ENCODE assay signal across 13 cellular contexts in the genomic region with DNA sequence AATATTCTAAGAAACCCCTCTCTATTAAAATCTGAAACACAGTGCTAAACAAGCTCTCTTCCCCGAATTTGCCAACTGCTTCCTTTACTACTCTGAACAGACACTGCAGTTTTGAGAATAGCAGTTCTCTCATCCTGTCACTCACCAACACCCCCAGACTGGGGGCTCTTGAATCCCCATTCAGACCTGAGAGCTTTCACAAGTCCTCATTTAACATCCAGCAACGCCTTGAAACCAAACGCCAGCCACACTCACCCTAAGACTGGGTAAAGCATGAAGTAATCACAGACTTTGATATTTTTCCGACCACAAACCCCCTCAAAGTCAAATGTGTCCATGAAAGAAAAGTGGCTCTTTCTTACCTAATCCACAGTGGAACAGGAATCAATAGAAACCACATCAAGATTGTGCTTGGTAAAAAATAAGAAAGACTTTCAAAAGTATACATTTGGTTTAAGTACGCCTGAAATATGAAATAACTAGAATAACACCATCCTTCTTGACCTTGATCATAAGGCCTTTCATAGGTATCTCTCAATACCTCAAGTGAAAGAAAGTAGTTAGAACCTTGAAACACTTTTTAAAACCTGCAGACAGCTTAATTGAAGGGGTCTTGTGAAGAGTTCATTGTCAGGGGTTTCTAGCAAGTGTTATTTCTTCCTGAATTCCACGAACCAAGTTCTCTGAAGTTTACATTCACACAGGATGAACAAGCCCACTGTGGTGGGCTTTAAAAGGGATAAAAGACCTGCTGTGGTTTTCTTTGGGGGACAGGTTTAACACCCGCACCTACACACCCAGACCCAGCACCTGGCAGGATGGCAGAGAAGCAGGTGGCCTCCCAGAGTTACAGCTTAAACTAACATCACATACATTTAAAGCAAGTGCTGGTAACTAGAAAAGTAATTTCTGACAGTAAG.
DNase-seq lines count a peak whose midpoint lies in the region; ATAC-seq and TF ChIP-seq lines count a peak whose summit lies in the region.
"Had no signal": no experiment of that assay in that cellular context is flagged by ENCODE, and none has a peak within 500 bp of the region (broad histone marks: within the 10 kb centered on the region; RNA-seq: fewer than 3 reads in every experiment).

No MANE protein-coding gene starts in this region.

- H3F3A ChIP-seq in neural progenitor cell (ENCODE audit: low read depth), result no peaks in the 10 kb centered on the region

- no peaks in the 10 kb centered on the region for H3K9me3 Mint-ChIP-seq in activated T-helper 2 cell treated with anti-CD3 and anti-CD28 coated beads, Interferon-gamma antibody, Interleukin-2, Interleukin-4, amounts not matched to agents 10 μg/mL and 5 μg/mL and 100 μg/mL, durations not matched to agents 14 hours and 24 hours and 36 hours
- H3K9me3 Mint-ChIP-seq in neural progenitor cell, result no peaks in the 10 kb centered on the region

- TF ChIP-seq CTCF in DND-41 (IDR thresholded peaks at IDR 0.05; ENCODE audit: borderline replicate concordance, extremely low read depth, low read length, poor library complexity, severe bottlenecking) (no peak), neural progenitor cell (IDR thresholded peaks at IDR 0.05) (no peak)

- no peaks in the 10 kb centered on the region for H3K27me3 Mint-ChIP-seq in activated T-helper 2 cell treated with anti-CD3 and anti-CD28 coated beads, Interferon-gamma antibody, Interleukin-2, Interleukin-4, amounts not matched to agents 10 μg/mL and 5 μg/mL and 100 μg/mL, durations not matched to agents 14 hours and 24 hours and 36 hours (ENCODE audit: low read depth)
- H3K27me3 Mint-ChIP-seq in neural progenitor cell (ENCODE audit: insufficient read depth, low read depth), result no peaks in the 10 kb centered on the region

- no peak overlapping the region for H2AFZ ChIP-seq in DND-41 (ENCODE audit: low read depth, low read length)
- H2AFZ ChIP-seq in neural progenitor cell (replicated peaks), result no peak overlapping the region

- H3K9ac ChIP-seq in DND-41 (ENCODE audit: low read depth, low read length), result peak overlapping the region; percentile 45
- H3K9ac ChIP-seq in neural progenitor cell, result no peak overlapping the region

- no peaks in the 10 kb centered on the region for H3K27me3 ChIP-seq in DND-41 (ENCODE audit: insufficient read depth, low read length, poor library complexity)
- no peaks in the 10 kb centered on the region for H3K27me3 ChIP-seq in neural progenitor cell
- H3K27me3 ChIP-seq: Peyer's patch, suprapubic skin had no signal

- H3K4me1 ChIP-seq in DND-41 (ENCODE audit: insufficient read depth, low read length), result peaks cover 63% of the 10 kb centered on the region
- H3K4me1 ChIP-seq in neural progenitor cell, result no peaks in the 10 kb centered on the region
- H3K4me1 ChIP-seq: Peyer's patch, suprapubic skin had no signal

- H3K27ac ChIP-seq in DND-41 (ENCODE audit: low read length) (peak overlapping the region; percentile 95), neural progenitor cell (no peak overlapping the region)
- H3K27ac ChIP-seq: HL-60, Peyer's patch, suprapubic skin had no signal

- DNase-seq in DND-41, result peak; percentile 92
- peak in 3 of 5 donors; percentile 2 to 96 (median 5) for DNase-seq in T-helper 1 cell
- DNase-seq in activated T-helper 2 cell treated with anti-CD3 and anti-CD28 coated beads, Interferon-gamma antibody, Interleukin-2, Interleukin-4, amounts not matched to agents 10 μg/mL and 5 μg/mL and 100 μg/mL, durations not matched to agents 14 hours and 24 hours and 36 hours (ENCODE audit: low spot score), result peak; percentile 46
- DNase-seq in stimulated activated CD4-positive, alpha-beta T cell treated with anti-CD3 and anti-CD28 coated beads, Interleukin-2, amount 100 ng/mL, for 24 hours, result peak; percentile 55 to 59
- DNase-seq in neural progenitor cell (ENCODE audit: low spot score), result no peak
- no peak for DNase-seq in cortex of kidney (lab: John Stamatoyannopoulos, UW)
- no peak for DNase-seq in NCI-H146 treated with DMSO at 0.1 percent for 48 hours (lab: John Stamatoyannopoulos, UW; ENCODE audit: unreplicated experiment)
- DNase-seq: erythroblast, NCI-H1436, Peyer's patch had no signal

- H4K20me1 ChIP-seq in DND-41 (ENCODE audit: insufficient read depth, low read length), result no peaks in the 10 kb centered on the region
- no peaks in the 10 kb centered on the region for H4K20me1 ChIP-seq in neural progenitor cell (ENCODE audit: low read depth)

- intact Hi-C loops in activated T-helper 2 cell treated with anti-CD3 and anti-CD28 coated beads, Interferon-gamma antibody, Interleukin-2, Interleukin-4, amounts not matched to agents 10 μg/mL and 5 μg/mL and 100 μg/mL, durations not matched to agents 14 hours and 24 hours and 36 hours (cut with micrococcal nuclease), result loop anchor here (1.0 to 10.0 kb wide), 14 partner anchors 34 to 905 kb away; a partner anchor contains a TSS

- H3K4me2 ChIP-seq in DND-41 (ENCODE audit: insufficient read depth, low read length) (peak overlapping the region; percentile 55), neural progenitor cell (no peak overlapping the region)

- peak overlapping the region; percentile 84 for H3K27ac Mint-ChIP-seq in activated T-helper 2 cell treated with anti-CD3 and anti-CD28 coated beads, Interferon-gamma antibody, Interleukin-2, Interleukin-4, amounts not matched to agents 10 μg/mL and 5 μg/mL and 100 μg/mL, durations not matched to agents 14 hours and 24 hours and 36 hours
- no peak overlapping the region for H3K27ac Mint-ChIP-seq in neural progenitor cell

- peak overlapping the region in 1 of 2 experiments; percentile 38; a peak in 2 of 4 replicates for H3K4me3 ChIP-seq in DND-41 (ENCODE audit: low read depth in 1 of 2, low read length in 2 of 2)
- H3K4me3 ChIP-seq in neural progenitor cell, result no peak overlapping the region
- H3K4me3 ChIP-seq: Peyer's patch, suprapubic skin had no signal

- H3K36me3 Mint-ChIP-seq in activated T-helper 2 cell treated with anti-CD3 and anti-CD28 coated beads, Interferon-gamma antibody, Interleukin-2, Interleukin-4, amounts not matched to agents 10 μg/mL and 5 μg/mL and 100 μg/mL, durations not matched to agents 14 hours and 24 hours and 36 hours (ENCODE audit: low read depth), result no peaks in the 10 kb centered on the region
- no peaks in the 10 kb centered on the region for H3K36me3 Mint-ChIP-seq in neural progenitor cell

- H3K79me2 ChIP-seq in DND-41 (ENCODE audit: insufficient read depth, low read length) (no peaks in the 10 kb centered on the region), neural progenitor cell (ENCODE audit: low read depth) (no peaks in the 10 kb centered on the region)

- ATAC-seq in DND-41 (ENCODE audit: insufficient read depth, low read depth) (peak; percentile 83), HG03565 (IDR thresholded peaks at IDR 0.05; ENCODE audit: unreplicated experiment) (no peak)

- no peaks in the 10 kb centered on the region for H3K9me3 ChIP-seq in DND-41 (ENCODE audit: insufficient read depth, low read length, severe bottlenecking)
- no peaks in the 10 kb centered on the region for H3K9me3 ChIP-seq in neural progenitor cell (ENCODE audit: low read depth)
- H3K9me3 ChIP-seq: Peyer's patch, suprapubic skin had no signal

- peak overlapping the region; percentile 23 for H3K4me3 Mint-ChIP-seq in activated T-helper 2 cell treated with anti-CD3 and anti-CD28 coated beads, Interferon-gamma antibody, Interleukin-2, Interleukin-4, amounts not matched to agents 10 μg/mL and 5 μg/mL and 100 μg/mL, durations not matched to agents 14 hours and 24 hours and 36 hours (ENCODE audit: low read depth)
- H3K4me3 Mint-ChIP-seq in neural progenitor cell, result no peak overlapping the region

- no peaks in the 10 kb centered on the region for H3K36me3 ChIP-seq in DND-41 (ENCODE audit: insufficient read depth, low read length)
- no peaks in the 10 kb centered on the region for H3K36me3 ChIP-seq in neural progenitor cell
- H3K36me3 ChIP-seq: Peyer's patch, suprapubic skin had no signal

- peaks cover 31% of the 10 kb centered on the region for H3K4me1 Mint-ChIP-seq in activated T-helper 2 cell treated with anti-CD3 and anti-CD28 coated beads, Interferon-gamma antibody, Interleukin-2, Interleukin-4, amounts not matched to agents 10 μg/mL and 5 μg/mL and 100 μg/mL, durations not matched to agents 14 hours and 24 hours and 36 hours (ENCODE audit: low read depth)
- peaks cover 3% of the 10 kb centered on the region for H3K4me1 Mint-ChIP-seq in neural progenitor cell

Comparison
In these comparisons a context has a peak if more than half of its experiments do, and no peak if none do; other contexts are left out.
1. DNase-seq: peak in DND-41 (single experiment), T-helper 1 cell (3 of 5), activated T-helper 2 cell treated with anti-CD3 and anti-CD28 coated beads, Interferon-gamma antibody, Interleukin-2, Interleukin-4, amounts not matched to agents 10 μg/mL and 5 μg/mL and 100 μg/mL, durations not matched to agents 14 hours and 24 hours and 36 hours (single experiment) and stimulated activated CD4-positive, alpha-beta T cell treated with anti-CD3 and anti-CD28 coated beads, Interleukin-2, amount 100 ng/mL, for 24 hours (2 of 2); none in neural progenitor cell (single experiment), cortex of kidney (single experiment) and NCI-H146 treated with DMSO at 0.1 percent for 48 hours (single experiment).